Comparison of ENCODE assay signal across 11 cellular contexts in genomic region chr6:144347447-144347758, GRCh38.
DNase-seq lines count a peak whose midpoint lies in the region; ATAC-seq, FAIRE-seq and TF ChIP-seq lines count a peak whose summit lies in the region.
"Had no signal": no experiment of that assay in that cellular context is flagged by ENCODE, and none has a peak within 500 bp of the region (broad histone marks: within the 10 kb centered on the region; RNA-seq: fewer than 3 reads in every experiment).

No MANE protein-coding gene starts in this region.

- H3K4me1 ChIP-seq in left ventricle myocardium inferior, result peaks cover 93% of the 10 kb centered on the region
- H3K4me1 ChIP-seq in kidney (ENCODE audit: control insufficient read depth in 1 of 2, insufficient read depth in 1 of 2, low read depth in 1 of 2, low read length in 2 of 2), result peaks cover 7 to 22% of the 10 kb centered on the region in 2 donors
- peaks cover 12 to 73% (median 32%) of the 10 kb centered on the region in 4 donors for H3K4me1 ChIP-seq in transverse colon

- peak overlapping the region; percentile 88 for H3K27ac Mint-ChIP-seq in activated B cell treated with CpG ODN at 0.5 μM for 24 hours

- no peak for TF ChIP-seq POLR2A in transverse colon (IDR thresholded peaks at IDR 0.05)
- TF ChIP-seq POLR2A in lower leg skin (IDR thresholded peaks at IDR 0.05), result no peak

- no peak overlapping the region for H3K9ac ChIP-seq in kidney (ENCODE audit: low read length in 2 of 2)

- intact Hi-C loops in left ventricle myocardium inferior (cut with micrococcal nuclease) (loop anchor here (10.0 kb wide), 1 partner anchor 53 kb away; no protein-coding TSS in a partner anchor), left ventricle myocardium superior (cut with micrococcal nuclease) (no loop called here), activated B cell treated with CpG ODN at 0.5 μM for 24 hours (cut with micrococcal nuclease) (loop anchor here (10.0 kb wide), 1 partner anchor 307 kb away; no protein-coding TSS in a partner anchor), kidney (cut with DNase I) (no loop called here), transverse colon (cut with DNase I; ENCODE audit: low total_unique reads) (no loop called here), lower leg skin (cut with DNase I; ENCODE audit: low total_unique reads) (no loop called here)

- H3K36me3 Mint-ChIP-seq in activated B cell treated with CpG ODN at 0.5 μM for 24 hours (ENCODE audit: low read depth), result peaks cover 7% of the 10 kb centered on the region

- POLR2A ChIA-PET in activated B cell treated with CpG ODN at 0.5 μM for 24 hours (lab: Charles Lee), result interaction anchor here (1.5 to 2.0 kb wide), 2 partner anchors 12 to 131 kb away, joined by 4 to 7 read pairs; no protein-coding TSS in a partner anchor

- no peak overlapping the region for H3K4me3 ChIP-seq in left ventricle myocardium inferior
- H3K4me3 ChIP-seq in kidney (ENCODE audit: low read length in 2 of 2), result no peak overlapping the region
- no peak overlapping the region for H3K4me3 ChIP-seq in transverse colon
- H3K4me3 ChIP-seq in lower leg skin (ENCODE audit: low read depth, poor library complexity, severe bottlenecking), result no peak overlapping the region

- H3K27me3 Mint-ChIP-seq in activated B cell treated with CpG ODN at 0.5 μM for 24 hours, result no peaks in the 10 kb centered on the region

- CTCF ChIA-PET in activated B cell treated with CpG ODN at 0.5 μM for 24 hours (lab: Charles Lee), result no interaction called here

- peak overlapping the region; percentile 63 for H3K27ac ChIP-seq in left ventricle myocardium inferior (replicated peaks)
- H3K27ac ChIP-seq in kidney (ENCODE audit: low read depth in 2 of 2, low read length in 2 of 2), result peak overlapping the region; percentile 19 to 57
- H3K27ac ChIP-seq in transverse colon, result peak overlapping the region in 3 of 4 donors; percentile 7 to 44 (median 20)
- H3K27ac ChIP-seq: HL-60 had no signal

- H3K27me3 ChIP-seq in left ventricle myocardium inferior (ENCODE audit: low read depth) (no peaks in the 10 kb centered on the region), transverse colon (no peaks in the 10 kb centered on the region)

- H3K4me1 Mint-ChIP-seq in activated B cell treated with CpG ODN at 0.5 μM for 24 hours, result peaks cover 96% of the 10 kb centered on the region

- TF ChIP-seq EP300 in transverse colon (IDR thresholded peaks at IDR 0.05; ENCODE audit: low read depth), result no peak

- peak overlapping the region; percentile 17 for H3K4me3 Mint-ChIP-seq in activated B cell treated with CpG ODN at 0.5 μM for 24 hours

- TF ChIP-seq CTCF in left ventricle myocardium inferior (IDR thresholded peaks at IDR 0.05; ENCODE audit: borderline replicate concordance), result no peak
- no peak for TF ChIP-seq CTCF in activated B cell treated with CpG ODN at 0.5 μM for 24 hours (IDR thresholded peaks at IDR 0.05)
- TF ChIP-seq CTCF in kidney (IDR thresholded peaks at IDR 0.05; ENCODE audit: borderline replicate concordance, extremely low read depth, insufficient read depth), result no peak
- TF ChIP-seq CTCF in transverse colon (IDR thresholded peaks at IDR 0.05), result no peak
- no peak for TF ChIP-seq CTCF in lower leg skin (IDR thresholded peaks at IDR 0.05)

- no peaks in the 10 kb centered on the region for H3K9me3 Mint-ChIP-seq in activated B cell treated with CpG ODN at 0.5 μM for 24 hours

- H3K36me3 ChIP-seq in left ventricle myocardium inferior, result no peaks in the 10 kb centered on the region
- H3K36me3 ChIP-seq in kidney (ENCODE audit: control insufficient read depth in 1 of 2, insufficient read depth in 2 of 2, low read length in 2 of 2), result no peaks in the 10 kb centered on the region
- no peaks in the 10 kb centered on the region for H3K36me3 ChIP-seq in transverse colon

- H3K9me3 ChIP-seq in left ventricle myocardium inferior (replicated peaks) (no peaks in the 10 kb centered on the region), kidney (ENCODE audit: control insufficient read depth in 1 of 2, low read length in 2 of 2) (no peaks in the 10 kb centered on the region), transverse colon (no peaks in the 10 kb centered on the region)

- no peak for DNase-seq in left ventricle myocardium inferior
- no peak for DNase-seq in left ventricle myocardium superior
- DNase-seq in activated B cell treated with CpG ODN at 0.5 μM for 24 hours, result no peak
- DNase-seq in kidney, result no peak
- no peak for DNase-seq in transverse colon
- no peak for DNase-seq in SKM-1 (lab: John Stamatoyannopoulos, UW; ENCODE audit: unreplicated experiment)
- DNase-seq in lower leg skin (ENCODE audit: low spot score in 2 of 2), result no peak
- DNase-seq: activated CD8-positive, alpha-beta memory T cell treated with anti-CD3 and anti-CD28 coated beads, Interleukin-2, amount 50 U/mL, for 48 hours; NCI-H2029 treated with DMSO at 0.1 percent for 48 hours had no signal

- FAIRE-seq in kidney (lab: Jason Lieb, UNC), result no peak

- ATAC-seq in left ventricle myocardium superior (no peak), activated B cell treated with CpG ODN at 0.5 μM for 24 hours (ENCODE audit: low read depth) (no peak), HG02571 (IDR thresholded peaks at IDR 0.05; ENCODE audit: unreplicated experiment) (no peak)

- in situ Hi-C loops in transverse colon (cut with MboI; ENCODE audit: low pct_ligation_motif_present in 1 of 4, low pct_unique_long_range_greater_than_20kb in 1 of 4, low sequenced_read_pairs in 3 of 4), result no loop called here

Comparison
In these comparisons a context has a peak if more than half of its experiments do, and no peak if none do; other contexts are left out.
1. intact Hi-C loops: an anchor here in left ventricle myocardium inferior (10.0 kb wide) and activated B cell treated with CpG ODN at 0.5 μM for 24 hours (10.0 kb wide); none called in left ventricle myocardium superior, kidney, transverse colon and lower leg skin.